8 cellular contexts compared by ENCODE assay signal in the genomic region with DNA sequence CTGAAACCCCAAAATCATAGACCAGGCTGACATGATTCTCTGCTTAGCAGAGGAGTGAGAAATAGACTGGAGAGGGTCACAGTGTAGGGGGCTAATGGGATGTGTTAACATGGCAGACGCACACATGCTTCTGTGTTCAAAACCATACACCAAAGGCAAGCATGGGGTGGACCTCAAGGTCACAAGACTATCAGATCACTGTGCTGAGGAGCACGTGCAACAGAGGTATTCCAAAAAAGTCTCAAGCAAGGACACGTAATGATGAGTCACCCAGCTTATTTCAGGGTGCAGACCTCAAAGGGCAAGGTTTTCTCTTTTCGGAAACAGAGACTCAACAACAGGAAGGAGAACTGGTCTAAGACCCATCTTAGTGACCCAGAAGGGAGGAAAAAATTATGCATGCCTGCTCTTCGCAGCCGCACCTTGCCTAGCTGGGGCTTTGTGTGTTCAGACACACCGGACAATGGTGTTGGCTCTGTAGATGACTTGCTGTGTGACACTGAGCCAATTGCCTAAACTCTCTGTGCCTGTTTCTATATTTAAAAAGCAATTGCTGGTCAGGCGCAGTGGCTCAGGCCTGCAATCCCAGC. TPM values are rescaled to one million over a fixed set of nuclear protein-coding genes. Genes with fewer than 3 reads are reported as not detected.
DNase-seq lines count a peak whose midpoint lies in the region; ATAC-seq, FAIRE-seq and TF ChIP-seq lines count a peak whose summit lies in the region.

No MANE protein-coding gene starts in this region.

- peaks cover 8% of the 10 kb centered on the region for H3K4me1 ChIP-seq in astrocyte (ENCODE audit: insufficient read depth, low read length)

- no peaks in the 10 kb centered on the region for H3K9me3 ChIP-seq in astrocyte (ENCODE audit: insufficient read depth, low read depth, low read length)

- H3K27me3 ChIP-seq in astrocyte (ENCODE audit: insufficient read depth, low read length): peaks cover 3% of the 10 kb centered on the region

- H3K4me1 Mint-ChIP-seq in astrocyte (ENCODE audit: low read depth, unreplicated experiment): peaks cover 12% of the 10 kb centered on the region

- CTCF ChIA-PET in GM10248 (lab: Yijun Ruan, JAX): interaction anchor here (1.2 to 6.7 kb wide), 9 partner anchors 10 to 169 kb away, joined by 3 to 84 read pairs (median 6); a partner anchor contains a TSS

- H3K36me3 Mint-ChIP-seq in astrocyte (ENCODE audit: low read depth, unreplicated experiment): peaks cover 12% of the 10 kb centered on the region

- no peak overlapping the region for H3K4me3 Mint-ChIP-seq in astrocyte (ENCODE audit: unreplicated experiment)

- DNase-seq in GM10248 (ENCODE audit: extremely low spot score) (peak; percentile 64), SKM-1 treated with dmso at 0.1 percent for 144 hours (lab: John Stamatoyannopoulos, UW; ENCODE audit: unreplicated experiment) (peak; percentile 17), astrocyte (ENCODE audit: low read depth) (peak; percentile 82), NCI-H1105 (lab: John Stamatoyannopoulos, UW) (no peak), ecto neural progenitor cell (ENCODE audit: low spot score) (no peak), OCI-M2 (lab: John Stamatoyannopoulos, UW; ENCODE audit: unreplicated experiment) (no peak)
- DNase-seq in stimulated activated CD4-positive, alpha-beta T cell treated with anti-CD3 and anti-CD28 coated beads, TNF-alpha, amount 100 ng/mL, for 48 hours (ENCODE audit: low read depth in 3 of 3): peak in 2 of 3 donors; percentile 29 to 50

- peaks cover 12% of the 10 kb centered on the region for H4K20me1 ChIP-seq in astrocyte (ENCODE audit: insufficient read depth, low read length)

- H3K4me3 ChIP-seq in astrocyte (ENCODE audit: insufficient read depth, low read depth, low read length): no peak overlapping the region

- peaks cover 24% of the 10 kb centered on the region for H3K27me3 Mint-ChIP-seq in astrocyte (ENCODE audit: low read depth, unreplicated experiment)

- peak; percentile 47 for ATAC-seq in HG02759 (IDR thresholded peaks at IDR 0.05; ENCODE audit: unreplicated experiment)

- no peaks in the 10 kb centered on the region for H3K9me3 Mint-ChIP-seq in astrocyte (ENCODE audit: unreplicated experiment)

- H3K4me2 ChIP-seq in astrocyte (ENCODE audit: low read length): peak overlapping the region; percentile 34

- no peak overlapping the region for H3K27ac Mint-ChIP-seq in astrocyte (ENCODE audit: unreplicated experiment)

- no peak overlapping the region for H3K9ac ChIP-seq in astrocyte (ENCODE audit: low read length)

- FAIRE-seq in astrocyte (lab: Jason Lieb, UNC): peak; percentile 32

- POLR2A ChIA-PET in GM10248 (lab: Yijun Ruan, JAX): no interaction called here

- TF ChIP-seq CTCF in GM10248 (IDR thresholded peaks at IDR 0.05; ENCODE audit: control extremely low read depth, extremely low read depth, low read depth, missing control alignments) (no peak), astrocyte (IDR thresholded peaks at IDR 0.05; ENCODE audit: insufficient read depth, low read depth, low read length) (no peak)

- no peak overlapping the region for H3K27ac ChIP-seq in astrocyte (ENCODE audit: low read depth, low read length)

- H3K79me2 ChIP-seq in astrocyte (ENCODE audit: insufficient read depth, low read length): no peaks in the 10 kb centered on the region

- no peak overlapping the region for H2AFZ ChIP-seq in astrocyte (ENCODE audit: low read depth, low read length)

- no peaks in the 10 kb centered on the region for H3K36me3 ChIP-seq in astrocyte (ENCODE audit: insufficient read depth, low read length)

RNA-seq across cellular contexts. Expression of a gene that starts 20.3 kb away (rescaled TPM):
- 9.4 and 10.2 TPM in 2 replicates for total RNA-seq in astrocyte

Comparison
In these comparisons a context has a peak if more than half of its experiments do, and no peak if none do; other contexts are left out.
1. DNase-seq: peak in GM10248 (single experiment), SKM-1 treated with dmso at 0.1 percent for 144 hours (single experiment), astrocyte (single experiment) and stimulated activated CD4-positive, alpha-beta T cell treated with anti-CD3 and anti-CD28 coated beads, TNF-alpha, amount 100 ng/mL, for 48 hours (2 of 3); none in NCI-H1105 (single experiment), ecto neural progenitor cell (single experiment) and OCI-M2 (single experiment).